Comparison of ENCODE assay signal across 1 cellular context in the genomic region with DNA sequence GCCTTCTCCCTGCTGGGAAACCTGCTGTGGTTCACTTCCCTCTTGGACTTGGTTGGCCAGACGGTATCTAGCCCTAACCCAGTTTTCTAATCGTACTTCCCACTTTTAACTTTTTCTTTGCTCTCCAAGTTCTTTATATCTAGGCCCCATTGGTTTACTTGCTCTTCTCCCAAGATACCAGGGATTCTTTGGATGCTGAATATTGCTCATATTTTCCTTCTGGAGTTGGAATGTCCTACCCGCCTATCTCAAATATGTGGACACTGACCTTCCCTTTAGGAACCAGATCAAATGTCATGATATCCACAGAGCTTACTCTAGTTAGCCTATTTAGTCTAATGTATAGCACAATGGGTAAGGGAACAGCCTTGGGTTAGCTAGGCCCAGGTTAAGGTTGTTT.
TF ChIP-seq lines count a peak whose summit lies in the region.

No MANE protein-coding gene starts in this region.

TF ChIP-seq in GM23338, 12 proteins besides CTCF, POLR2A, EP300 and RAD21:
- no peak for TF ChIP-seq EZH2phosphoT487 (IDR thresholded peaks at IDR 0.05; ENCODE audit: unreplicated experiment)
- no peak for TF ChIP-seq ZNF114 (CRISPR knock-in tag; IDR thresholded peaks at IDR 0.05)
- TF ChIP-seq, protein P1, sequence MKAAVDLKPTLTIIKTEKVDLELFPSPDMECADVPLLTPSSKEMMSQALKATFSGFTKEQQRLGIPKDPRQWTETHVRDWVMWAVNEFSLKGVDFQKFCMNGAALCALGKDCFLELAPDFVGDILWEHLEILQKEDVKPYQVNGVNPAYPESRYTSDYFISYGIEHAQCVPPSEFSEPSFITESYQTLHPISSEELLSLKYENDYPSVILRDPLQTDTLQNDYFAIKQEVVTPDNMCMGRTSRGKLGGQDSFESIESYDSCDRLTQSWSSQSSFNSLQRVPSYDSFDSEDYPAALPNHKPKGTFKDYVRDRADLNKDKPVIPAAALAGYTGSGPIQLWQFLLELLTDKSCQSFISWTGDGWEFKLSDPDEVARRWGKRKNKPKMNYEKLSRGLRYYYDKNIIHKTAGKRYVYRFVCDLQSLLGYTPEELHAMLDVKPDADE (IDR thresholded peaks at IDR 0.05): no peak
- no peak for TF ChIP-seq STAT1 (IDR thresholded peaks at IDR 0.05; ENCODE audit: unreplicated experiment)
- TF ChIP-seq NANOG (IDR thresholded peaks at IDR 0.05; ENCODE audit: borderline replicate concordance): no peak
- no peak for TF ChIP-seq JUNB (IDR thresholded peaks at IDR 0.05; ENCODE audit: unreplicated experiment)
- no peak for TF ChIP-seq ZNF331 (CRISPR knock-in tag; IDR thresholded peaks at IDR 0.05; ENCODE audit: low read depth)
- no peak for TF ChIP-seq POLR2AphosphoS5 (IDR thresholded peaks at IDR 0.05; ENCODE audit: low read depth)
- TF ChIP-seq, protein P2, sequence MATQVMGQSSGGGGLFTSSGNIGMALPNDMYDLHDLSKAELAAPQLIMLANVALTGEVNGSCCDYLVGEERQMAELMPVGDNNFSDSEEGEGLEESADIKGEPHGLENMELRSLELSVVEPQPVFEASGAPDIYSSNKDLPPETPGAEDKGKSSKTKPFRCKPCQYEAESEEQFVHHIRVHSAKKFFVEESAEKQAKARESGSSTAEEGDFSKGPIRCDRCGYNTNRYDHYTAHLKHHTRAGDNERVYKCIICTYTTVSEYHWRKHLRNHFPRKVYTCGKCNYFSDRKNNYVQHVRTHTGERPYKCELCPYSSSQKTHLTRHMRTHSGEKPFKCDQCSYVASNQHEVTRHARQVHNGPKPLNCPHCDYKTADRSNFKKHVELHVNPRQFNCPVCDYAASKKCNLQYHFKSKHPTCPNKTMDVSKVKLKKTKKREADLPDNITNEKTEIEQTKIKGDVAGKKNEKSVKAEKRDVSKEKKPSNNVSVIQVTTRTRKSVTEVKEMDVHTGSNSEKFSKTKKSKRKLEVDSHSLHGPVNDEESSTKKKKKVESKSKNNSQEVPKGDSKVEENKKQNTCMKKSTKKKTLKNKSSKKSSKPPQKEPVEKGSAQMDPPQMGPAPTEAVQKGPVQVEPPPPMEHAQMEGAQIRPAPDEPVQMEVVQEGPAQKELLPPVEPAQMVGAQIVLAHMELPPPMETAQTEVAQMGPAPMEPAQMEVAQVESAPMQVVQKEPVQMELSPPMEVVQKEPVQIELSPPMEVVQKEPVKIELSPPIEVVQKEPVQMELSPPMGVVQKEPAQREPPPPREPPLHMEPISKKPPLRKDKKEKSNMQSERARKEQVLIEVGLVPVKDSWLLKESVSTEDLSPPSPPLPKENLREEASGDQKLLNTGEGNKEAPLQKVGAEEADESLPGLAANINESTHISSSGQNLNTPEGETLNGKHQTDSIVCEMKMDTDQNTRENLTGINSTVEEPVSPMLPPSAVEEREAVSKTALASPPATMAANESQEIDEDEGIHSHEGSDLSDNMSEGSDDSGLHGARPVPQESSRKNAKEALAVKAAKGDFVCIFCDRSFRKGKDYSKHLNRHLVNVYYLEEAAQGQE (IDR thresholded peaks at IDR 0.05; ENCODE audit: unreplicated experiment): no peak
- TF ChIP-seq EZH2 (IDR thresholded peaks at IDR 0.05; ENCODE audit: low read depth, unreplicated experiment): no peak
- no peak for TF ChIP-seq CREB1 (CRISPR knock-in tag; IDR thresholded peaks at IDR 0.05; ENCODE audit: low read depth)
- TF ChIP-seq, protein P3, sequence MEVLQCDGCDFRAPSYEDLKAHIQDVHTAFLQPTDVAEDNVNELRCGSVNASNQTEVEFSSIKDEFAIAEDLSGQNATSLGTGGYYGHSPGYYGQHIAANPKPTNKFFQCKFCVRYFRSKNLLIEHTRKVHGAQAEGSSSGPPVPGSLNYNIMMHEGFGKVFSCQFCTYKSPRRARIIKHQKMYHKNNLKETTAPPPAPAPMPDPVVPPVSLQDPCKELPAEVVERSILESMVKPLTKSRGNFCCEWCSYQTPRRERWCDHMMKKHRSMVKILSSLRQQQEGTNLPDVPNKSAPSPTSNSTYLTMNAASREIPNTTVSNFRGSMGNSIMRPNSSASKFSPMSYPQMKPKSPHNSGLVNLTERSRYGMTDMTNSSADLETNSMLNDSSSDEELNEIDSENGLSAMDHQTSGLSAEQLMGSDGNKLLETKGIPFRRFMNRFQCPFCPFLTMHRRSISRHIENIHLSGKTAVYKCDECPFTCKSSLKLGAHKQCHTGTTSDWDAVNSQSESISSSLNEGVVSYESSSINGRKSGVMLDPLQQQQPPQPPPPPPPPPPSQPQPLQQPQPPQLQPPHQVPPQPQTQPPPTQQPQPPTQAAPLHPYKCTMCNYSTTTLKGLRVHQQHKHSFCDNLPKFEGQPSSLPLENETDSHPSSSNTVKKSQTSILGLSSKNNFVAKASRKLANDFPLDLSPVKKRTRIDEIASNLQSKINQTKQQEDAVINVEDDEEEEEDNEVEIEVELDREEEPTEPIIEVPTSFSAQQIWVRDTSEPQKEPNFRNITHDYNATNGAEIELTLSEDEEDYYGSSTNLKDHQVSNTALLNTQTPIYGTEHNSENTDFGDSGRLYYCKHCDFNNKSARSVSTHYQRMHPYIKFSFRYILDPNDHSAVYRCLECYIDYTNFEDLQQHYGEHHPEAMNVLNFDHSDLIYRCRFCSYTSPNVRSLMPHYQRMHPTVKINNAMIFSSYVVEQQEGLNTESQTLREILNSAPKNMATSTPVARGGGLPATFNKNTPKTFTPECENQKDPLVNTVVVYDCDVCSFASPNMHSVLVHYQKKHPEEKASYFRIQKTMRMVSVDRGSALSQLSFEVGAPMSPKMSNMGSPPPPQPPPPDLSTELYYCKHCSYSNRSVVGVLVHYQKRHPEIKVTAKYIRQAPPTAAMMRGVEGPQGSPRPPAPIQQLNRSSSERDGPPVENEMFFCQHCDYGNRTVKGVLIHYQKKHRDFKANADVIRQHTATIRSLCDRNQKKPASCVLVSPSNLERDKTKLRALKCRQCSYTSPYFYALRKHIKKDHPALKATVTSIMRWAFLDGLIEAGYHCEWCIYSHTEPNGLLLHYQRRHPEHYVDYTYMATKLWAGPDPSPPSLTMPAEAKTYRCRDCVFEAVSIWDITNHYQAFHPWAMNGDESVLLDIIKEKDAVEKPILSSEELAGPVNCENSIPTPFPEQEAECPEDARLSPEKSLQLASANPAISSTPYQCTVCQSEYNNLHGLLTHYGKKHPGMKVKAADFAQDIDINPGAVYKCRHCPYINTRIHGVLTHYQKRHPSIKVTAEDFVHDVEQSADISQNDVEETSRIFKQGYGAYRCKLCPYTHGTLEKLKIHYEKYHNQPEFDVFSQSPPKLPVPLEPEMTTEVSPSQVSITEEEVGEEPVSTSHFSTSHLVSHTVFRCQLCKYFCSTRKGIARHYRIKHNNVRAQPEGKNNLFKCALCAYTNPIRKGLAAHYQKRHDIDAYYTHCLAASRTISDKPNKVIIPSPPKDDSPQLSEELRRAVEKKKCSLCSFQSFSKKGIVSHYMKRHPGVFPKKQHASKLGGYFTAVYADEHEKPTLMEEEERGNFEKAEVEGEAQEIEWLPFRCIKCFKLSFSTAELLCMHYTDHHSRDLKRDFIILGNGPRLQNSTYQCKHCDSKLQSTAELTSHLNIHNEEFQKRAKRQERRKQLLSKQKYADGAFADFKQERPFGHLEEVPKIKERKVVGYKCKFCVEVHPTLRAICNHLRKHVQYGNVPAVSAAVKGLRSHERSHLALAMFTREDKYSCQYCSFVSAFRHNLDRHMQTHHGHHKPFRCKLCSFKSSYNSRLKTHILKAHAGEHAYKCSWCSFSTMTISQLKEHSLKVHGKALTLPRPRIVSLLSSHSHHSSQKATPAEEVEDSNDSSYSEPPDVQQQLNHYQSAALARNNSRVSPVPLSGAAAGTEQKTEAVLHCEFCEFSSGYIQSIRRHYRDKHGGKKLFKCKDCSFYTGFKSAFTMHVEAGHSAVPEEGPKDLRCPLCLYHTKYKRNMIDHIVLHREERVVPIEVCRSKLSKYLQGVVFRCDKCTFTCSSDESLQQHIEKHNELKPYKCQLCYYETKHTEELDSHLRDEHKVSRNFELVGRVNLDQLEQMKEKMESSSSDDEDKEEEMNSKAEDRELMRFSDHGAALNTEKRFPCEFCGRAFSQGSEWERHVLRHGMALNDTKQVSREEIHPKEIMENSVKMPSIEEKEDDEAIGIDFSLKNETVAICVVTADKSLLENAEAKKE (CRISPR knock-in tag; IDR thresholded peaks at IDR 0.05): no peak
